8 cellular contexts compared by ENCODE assay signal in the genomic region with DNA sequence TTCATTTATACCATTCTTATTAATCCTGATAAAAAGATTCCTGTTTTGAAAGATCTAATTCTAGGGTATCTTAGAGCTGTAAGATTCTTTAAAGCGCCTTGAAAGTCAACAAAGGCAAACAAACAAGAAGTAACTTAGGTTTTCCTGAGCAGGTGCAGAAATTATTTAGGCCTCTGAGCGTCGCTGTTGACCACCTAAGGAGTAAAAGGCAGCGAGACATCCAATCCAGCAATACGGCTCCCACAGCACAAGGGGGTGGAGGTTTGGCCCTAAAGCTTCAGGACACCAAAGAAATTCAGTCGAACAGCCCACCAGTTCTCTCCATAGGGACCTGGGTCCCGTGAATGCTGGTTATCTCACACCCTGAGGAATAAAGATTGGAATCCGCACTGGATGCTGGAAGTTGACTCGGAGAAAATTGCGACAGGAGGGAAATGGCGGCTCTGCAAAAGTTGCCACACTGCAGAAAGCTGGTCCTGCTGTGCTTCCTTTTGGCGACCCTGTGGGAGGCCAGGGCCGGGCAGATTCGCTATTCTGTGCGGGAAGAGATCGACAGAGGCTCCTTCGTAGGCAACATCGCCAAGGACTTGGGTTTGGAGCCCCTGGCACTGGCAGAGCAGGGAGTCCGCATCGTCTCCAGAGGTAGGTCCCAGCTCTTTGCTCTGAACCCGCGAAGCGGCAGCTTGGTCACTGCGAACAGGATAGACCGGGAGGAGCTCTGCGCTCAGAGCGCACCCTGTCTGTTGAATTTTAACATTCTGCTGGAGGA. TPM values are rescaled to one million over a fixed set of nuclear protein-coding genes. Genes with fewer than 3 reads are reported as not detected.
DNase-seq lines count a peak whose midpoint lies in the region; ATAC-seq and TF ChIP-seq lines count a peak whose summit lies in the region.

A gene (plus strand): TSS at position 223 of the 769 bp plus-strand sequence.

- no peaks in the 10 kb centered on the region for H3K36me3 ChIP-seq in esophagus (ENCODE audit: control insufficient read depth in 2 of 2, insufficient read depth in 2 of 2, low read length in 1 of 2)

- no peak for ATAC-seq in HG03139 (IDR thresholded peaks at IDR 0.05; ENCODE audit: unreplicated experiment)

- DNase-seq in G401 (ENCODE audit: low spot score) (peak; percentile 24), NB4 (ENCODE audit: low read depth) (no peak), posterior vena cava (ENCODE audit: low spot score) (peak; percentile 57), NCI-H345 (lab: John Stamatoyannopoulos, UW) (no peak)
- no peak for DNase-seq in activated CD4-positive, alpha-beta T cell treated with anti-CD3 and anti-CD28 coated beads for 48 hours
- DNase-seq in NK-92 treated with Interleukin-12 subunit alpha and Interleukin-12 subunit beta, amount 100 ng/mL, for 24 hours (lab: John Stamatoyannopoulos, UW): no peak

- 15 to 17% methylated on average over 27 of the region's 27 CpGs for WGBS in esophagus, 2 donors

- in situ Hi-C loops in G401 (cut with HindIII; ENCODE audit: low sequenced_read_pairs): no loop called here

- intact Hi-C loops in posterior vena cava (cut with DNase I): no loop called here

- no peak for TF ChIP-seq POLR2A in NB4 (IDR thresholded peaks at IDR 0.05; ENCODE audit: extremely low read depth, insufficient read length)

- H3K4me1 ChIP-seq in esophagus (ENCODE audit: control insufficient read depth in 2 of 2, insufficient read depth in 2 of 2, low read length in 1 of 2): no peaks in the 10 kb centered on the region

- H3K27ac ChIP-seq in esophagus (ENCODE audit: low read depth in 2 of 2, low read length in 1 of 2): no peak within 1 kb of the TSS

- TF ChIP-seq CTCF in NB4 (IDR thresholded peaks at IDR 0.05; ENCODE audit: low read depth, low read length): peak; percentile 6

- H3K9me3 ChIP-seq in esophagus (ENCODE audit: control insufficient read depth in 2 of 2, insufficient read depth in 1 of 2, low read depth in 1 of 2, low read length in 1 of 2): peaks cover 15 to 29% of the 10 kb centered on the region in 2 donors

- peaks cover 0 to 11% of the 10 kb centered on the region in 2 donors for H3K27me3 ChIP-seq in esophagus (ENCODE audit: control insufficient read depth in 1 of 2, insufficient read depth in 2 of 2, low read length in 2 of 2)

- no peak within 1 kb of the TSS for H3K4me3 ChIP-seq in NB4 (ENCODE audit: low read depth, low read length)
- H3K4me3 ChIP-seq in esophagus (ENCODE audit: low read depth in 1 of 2, low read length in 2 of 2): peak within 1 kb of the TSS; percentile 14 to 20

RNA-seq across cellular contexts. Expression of the gene that starts here (rescaled TPM):
- total RNA-seq in G401 (2014; rRNA removed; shearing (Covaris generic)): not detected in 2 replicates
- under 1 TPM; 0.14 to 0.27 TPM for polyA plus RNA-seq in esophagus
- total RNA-seq in posterior vena cava: 1 to 10 TPM; 3.7 to 7.4 TPM

Comparison
In these comparisons a context has a peak if more than half of its experiments do, and no peak if none do; other contexts are left out.
1. Peak in DNase-seq in G401; RNA of the gene not detected or under 1 TPM.